19 cellular contexts compared by ENCODE assay signal in genomic region chr2:99481527-99481926, GRCh38. TPM values are rescaled to one million over a fixed set of nuclear protein-coding genes. Genes with fewer than 3 reads are reported as not detected.
DNase-seq lines count a peak whose midpoint lies in the region; ATAC-seq and TF ChIP-seq lines count a peak whose summit lies in the region.
"Had no signal": no experiment of that assay in that cellular context is flagged by ENCODE, and none has a peak within 500 bp of the region (broad histone marks: within the 10 kb centered on the region; RNA-seq: fewer than 3 reads in every experiment).

No MANE protein-coding gene starts in this region.

- H3K4me3 ChIP-seq in right cardiac atrium (ENCODE audit: low read length) (no peak overlapping the region), hepatocyte (no peak overlapping the region)
- H3K4me3 ChIP-seq: BLaER1 treated with 17β-estradiol and CSF1 and Interleukin-3, amounts not matched to agents 10 nM and 100 nM; thoracic aorta had no signal

- H4K20me1 ChIP-seq in hepatocyte (ENCODE audit: insufficient read depth, poor library complexity, severe bottlenecking), result peaks cover 85% of the 10 kb centered on the region

- H3K9me3 ChIP-seq in right cardiac atrium (ENCODE audit: control insufficient read depth, low read length) (no peaks in the 10 kb centered on the region), hepatocyte (ENCODE audit: low read depth) (no peaks in the 10 kb centered on the region)
- H3K9me3 ChIP-seq: BLaER1 treated with 17β-estradiol and CSF1 and Interleukin-3, amounts not matched to agents 10 nM and 100 nM; thoracic aorta had no signal

- no peak overlapping the region for H3K4me3 Mint-ChIP-seq in type B pancreatic cell
- no peak overlapping the region for H3K4me3 Mint-ChIP-seq in stimulated activated memory B cell treated with anti-CD40 and anti-IgM and Interleukin-4, amounts not matched to agents 10 μg/mL and 1 μg/mL and 100 μg/mL, for 72 hours
- H3K4me3 Mint-ChIP-seq: mesothelial cell of epicardium had no signal

- CTCF ChIA-PET in RWPE1 (lab: Yijun Ruan, JAX), result no interaction called here

- H2AFZ ChIP-seq in hepatocyte, result no peak overlapping the region

- H3K4me1 Mint-ChIP-seq in type B pancreatic cell (ENCODE audit: unreplicated experiment), result peaks cover 56% of the 10 kb centered on the region
- H3K4me1 Mint-ChIP-seq in stimulated activated memory B cell treated with anti-CD40 and anti-IgM and Interleukin-4, amounts not matched to agents 10 μg/mL and 1 μg/mL and 100 μg/mL, for 72 hours, result peaks cover 59% of the 10 kb centered on the region

- no peaks in the 10 kb centered on the region for H3K27me3 Mint-ChIP-seq in type B pancreatic cell
- H3K27me3 Mint-ChIP-seq in stimulated activated memory B cell treated with anti-CD40 and anti-IgM and Interleukin-4, amounts not matched to agents 10 μg/mL and 1 μg/mL and 100 μg/mL, for 72 hours, result no peaks in the 10 kb centered on the region
- H3K27me3 Mint-ChIP-seq: naive thymus-derived CD4-positive, alpha-beta T cell had no signal

- peaks cover 14% of the 10 kb centered on the region for H3K36me3 Mint-ChIP-seq in type B pancreatic cell
- peaks cover 23% of the 10 kb centered on the region for H3K36me3 Mint-ChIP-seq in stimulated activated memory B cell treated with anti-CD40 and anti-IgM and Interleukin-4, amounts not matched to agents 10 μg/mL and 1 μg/mL and 100 μg/mL, for 72 hours
- H3K36me3 Mint-ChIP-seq: mesothelial cell of epicardium had no signal

- intact Hi-C loops in right cardiac atrium (cut with DNase I), result no loop called here
- intact Hi-C loops in left ventricle myocardium superior (cut with micrococcal nuclease), result no loop called here

- no peak overlapping the region for H3K4me2 ChIP-seq in hepatocyte

- peak overlapping the region; percentile 45 for H3K27ac Mint-ChIP-seq in type B pancreatic cell
- no peak overlapping the region for H3K27ac Mint-ChIP-seq in stimulated activated memory B cell treated with anti-CD40 and anti-IgM and Interleukin-4, amounts not matched to agents 10 μg/mL and 1 μg/mL and 100 μg/mL, for 72 hours
- H3K27ac Mint-ChIP-seq: mesothelial cell of epicardium had no signal

- H3K4me1 ChIP-seq in right cardiac atrium (ENCODE audit: control insufficient read depth, insufficient read depth, low read length) (peaks cover 11% of the 10 kb centered on the region), hepatocyte (ENCODE audit: insufficient read depth) (peaks cover 29% of the 10 kb centered on the region)

- POLR2A ChIA-PET in RWPE1 (lab: Yijun Ruan, JAX; ENCODE audit: low non-redundant PET), result no interaction called here

- H3K9me3 Mint-ChIP-seq in type B pancreatic cell, result no peaks in the 10 kb centered on the region
- H3K9me3 Mint-ChIP-seq in stimulated activated memory B cell treated with anti-CD40 and anti-IgM and Interleukin-4, amounts not matched to agents 10 μg/mL and 1 μg/mL and 100 μg/mL, for 72 hours, result no peaks in the 10 kb centered on the region
- H3K9me3 Mint-ChIP-seq: mesothelial cell of epicardium; naive thymus-derived CD4-positive, alpha-beta T cell had no signal

- peaks cover 100% of the 10 kb centered on the region for H3K79me2 ChIP-seq in hepatocyte

- DNase-seq in right cardiac atrium (no peak), left ventricle myocardium superior (no peak), RWPE1 (ENCODE audit: low spot score) (no peak), epithelial cell of prostate (ENCODE audit: low read depth, low spot score) (no peak), type B pancreatic cell (ENCODE audit: extremely low spot score, unreplicated experiment) (no peak), hepatocyte (ENCODE audit: low spot score) (no peak), NCI-H187 treated with DMSO at 0.1 percent for 48 hours (lab: John Stamatoyannopoulos, UW) (no peak)
- DNase-seq: activated CD4-positive, alpha-beta T cell treated with anti-CD3 and anti-CD28 coated beads for 48 hours; cerebellar nuclear complex; naive thymus-derived CD4-positive, alpha-beta T cell; NCI-H1436 treated with DMSO at 0.1 percent for 48 hours; NCI-H510A; stimulated activated CD4-positive, alpha-beta T cell treated with anti-CD3 and anti-CD28 coated beads, Interleukin-4, amount 100 ng/mL, for 1 hour; stimulated activated naive CD8-positive, alpha-beta T cell treated with anti-CD3 and anti-CD28 coated beads, Interleukin-15, Interleukin-2, amounts not matched to agents 100 U/mL and 50 U/mL, for 24 hours had no signal

- WGBS in right cardiac atrium, result 94% methylated on average over 2 of the region's 2 CpGs
- WGBS in hepatocyte (ENCODE audit: low lambda C conversion rate, missing lambda C conversion rate), result 100% methylated on average over 2 of the region's 2 CpGs

- TF ChIP-seq CTCF in RWPE1 (conservative IDR thresholded peaks at IDR 0.05; ENCODE audit: low read depth) (no peak), type B pancreatic cell (conservative IDR thresholded peaks at IDR 0.05) (no peak), hepatocyte (IDR thresholded peaks at IDR 0.05; ENCODE audit: poor library complexity) (no peak)

- H3K9me2 ChIP-seq in hepatocyte (replicated peaks; ENCODE audit: insufficient read depth), result no peaks in the 10 kb centered on the region

- no peaks in the 10 kb centered on the region for H3K27me3 ChIP-seq in right cardiac atrium (ENCODE audit: control insufficient read depth, insufficient read depth)
- H3K27me3 ChIP-seq in hepatocyte, result no peaks in the 10 kb centered on the region
- H3K27me3 ChIP-seq: BLaER1 treated with 17β-estradiol and CSF1 and Interleukin-3, amounts not matched to agents 10 nM and 100 nM had no signal

- H3K27ac ChIP-seq in right cardiac atrium (ENCODE audit: low read length) (peak overlapping the region; percentile 34), RWPE1 (peak overlapping the region; percentile 14; the same call in 1 of the 2 replicates), epithelial cell of prostate (peak overlapping the region; percentile 99), hepatocyte (no peak overlapping the region)
- H3K27ac ChIP-seq: BLaER1 treated with 17β-estradiol and CSF1 and Interleukin-3, amounts not matched to agents 10 nM and 100 nM; thoracic aorta had no signal

- no peaks in the 10 kb centered on the region for H3K36me3 ChIP-seq in hepatocyte (replicated peaks; ENCODE audit: insufficient read depth, low read depth)
- H3K36me3 ChIP-seq: thoracic aorta had no signal

- ATAC-seq in right cardiac atrium, result no peak
- no peak for ATAC-seq in left ventricle myocardium superior
- no peak for ATAC-seq in stimulated activated memory B cell treated with anti-CD40 and anti-IgM and Interleukin-4, amounts not matched to agents 10 μg/mL and 1 μg/mL and 100 μg/mL, for 72 hours
- ATAC-seq: left lobe of liver; naive thymus-derived CD4-positive, alpha-beta T cell had no signal

RNA-seq across cellular contexts. Expression of gene REV1, which starts 8.3 kb away (rescaled TPM):
- total RNA-seq in right cardiac atrium, result 10 to 100 TPM; 31.0 to 37.1 (median 34.3) TPM
- 16.4 TPM for polyA plus RNA-seq in right cardiac atrium
- 74.2 TPM for total RNA-seq in left ventricle myocardium superior
- total RNA-seq in type B pancreatic cell (ENCODE audit: low replicate concordance), result 29.0 and 42.6 TPM in 2 replicates
- total RNA-seq in hepatocyte, result 31.2 and 31.4 TPM in 2 replicates
- 23.9 and 25.9 TPM in 2 replicates for polyA plus RNA-seq in hepatocyte
